ENCODE assay signal across 30 cellular contexts in the genomic region with DNA sequence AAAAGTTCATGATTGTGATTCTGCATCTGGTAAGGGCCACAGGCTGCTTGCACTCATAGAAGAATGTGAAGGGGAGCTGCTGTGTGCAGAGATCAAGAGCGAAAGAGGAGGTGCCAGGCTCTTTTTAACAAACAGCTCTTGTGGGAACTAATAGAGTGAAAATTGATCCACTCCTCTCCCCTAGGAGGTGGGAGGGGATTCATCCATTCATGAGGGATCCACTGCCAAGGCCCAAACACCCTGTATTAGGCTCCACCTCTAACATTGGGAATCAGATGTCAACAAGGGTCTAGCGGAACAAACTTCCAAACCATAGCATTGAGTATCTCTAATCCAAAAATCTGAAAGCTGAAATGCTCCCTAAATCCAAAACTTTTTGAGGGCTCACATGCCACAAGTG. TPM values are rescaled to one million over a fixed set of nuclear protein-coding genes. Genes with fewer than 3 reads are reported as not detected.
A peak's percentile ranks its signal among the peaks of the same experiment; 100 is the strongest.
DNase-seq lines count a peak whose midpoint lies in the region; ATAC-seq, FAIRE-seq and TF ChIP-seq lines count a peak whose summit lies in the region.
"Had no signal": no experiment of that assay in that cellular context is flagged by ENCODE, and none has a peak within 500 bp of the region (broad histone marks: within the 10 kb centered on the region; RNA-seq: fewer than 3 reads in every experiment).

No MANE protein-coding gene starts in this region.

- no peak overlapping the region for H3K18ac ChIP-seq in H1 (ENCODE audit: extremely low read depth, low read length)

- no peaks in the 10 kb centered on the region for H3K9me3 Mint-ChIP-seq in activated CD4-positive, alpha-beta T cell treated with anti-CD3 and anti-CD28 coated beads, Interleukin-2, amount 10 ng/mL, durations not matched to agents 24 days and 14 days
- H3K9me3 Mint-ChIP-seq: CD4-positive, alpha-beta memory T cell; CD4-positive, CD25-positive, alpha-beta regulatory T cell; CD8-positive, alpha-beta memory T cell had no signal

- H2BK5ac ChIP-seq in H1 (ENCODE audit: low read depth, low read length) = no peak overlapping the region

- no peak overlapping the region for H4K8ac ChIP-seq in H1 (ENCODE audit: extremely low read depth, insufficient read depth, low read length)

- H3K56ac ChIP-seq in H1 (replicated peaks; ENCODE audit: insufficient read length, low read depth, low read length) = no peak overlapping the region

- no peak overlapping the region for H3K4me2 ChIP-seq in H1 (ENCODE audit: insufficient read depth in 1 of 2, low read depth in 2 of 2, low read length in 2 of 2)
- H3K4me2 ChIP-seq in Karpas-422 (ENCODE audit: low read depth, low read length, poor library complexity, severe bottlenecking) = no peak overlapping the region
- H3K4me2 ChIP-seq: BLaER1 had no signal

- H2AFZ ChIP-seq in H1 (ENCODE audit: low read length) = peak overlapping the region; percentile 76; the same call in 1 of the 2 replicates
- no peak overlapping the region for H2AFZ ChIP-seq in Karpas-422 (ENCODE audit: low read length)

- H3K4me1 ChIP-seq in H1 (replicated peaks in 1 of 4; ENCODE audit: control insufficient read depth in 3 of 4, insufficient read depth in 4 of 4, low read length in 3 of 4) (peaks cover 0 to 2% (median 0%) of the 10 kb centered on the region in 4 experiments; a peak in 1 of 7 replicates), Karpas-422 (ENCODE audit: low read length) (no peaks in the 10 kb centered on the region)
- H3K4me1 ChIP-seq: BE2C, BLaER1 had no signal

- H3K14ac ChIP-seq in H1 (ENCODE audit: insufficient read length) = no peak overlapping the region

- H3K27me3 Mint-ChIP-seq in activated CD4-positive, alpha-beta T cell treated with anti-CD3 and anti-CD28 coated beads, Interleukin-2, amount 10 ng/mL, durations not matched to agents 24 days and 14 days = peaks cover 6% of the 10 kb centered on the region

- TF ChIP-seq POLR2A in H1 (IDR thresholded peaks at IDR 0.05; ENCODE audit: control extremely low read depth in 1 of 2, low read depth in 2 of 2, low read length in 2 of 2) = no peak

- H3K27ac ChIP-seq in H1 (ENCODE audit: low read depth, low read length) (no peak overlapping the region), Karpas-422 (ENCODE audit: low read length) (no peak overlapping the region)
- H3K27ac ChIP-seq: BLaER1 had no signal

- no peak overlapping the region for H2AK5ac ChIP-seq in H1 (ENCODE audit: low read depth, low read length)

- H4K20me1 ChIP-seq in H1 (replicated peaks in 1 of 2; ENCODE audit: control insufficient read depth in 1 of 2, insufficient read depth in 2 of 2, low read length in 2 of 2) (no peaks in the 10 kb centered on the region), Karpas-422 (ENCODE audit: insufficient read depth, low read depth, low read length) (no peaks in the 10 kb centered on the region)
- H4K20me1 ChIP-seq: BLaER1 had no signal

- H3K36me3 Mint-ChIP-seq in activated CD4-positive, alpha-beta T cell treated with anti-CD3 and anti-CD28 coated beads, Interleukin-2, amount 10 ng/mL, durations not matched to agents 24 days and 14 days (ENCODE audit: low read depth) = no peaks in the 10 kb centered on the region
- H3K36me3 Mint-ChIP-seq: CD14-positive monocyte; CD4-positive, alpha-beta memory T cell; CD4-positive, CD25-positive, alpha-beta regulatory T cell; CD8-positive, alpha-beta memory T cell had no signal

- H3K4me3 Mint-ChIP-seq in activated CD4-positive, alpha-beta T cell treated with anti-CD3 and anti-CD28 coated beads, Interleukin-2, amount 10 ng/mL, durations not matched to agents 24 days and 14 days = no peak overlapping the region
- H3K4me3 Mint-ChIP-seq: CD14-positive monocyte; CD4-positive, alpha-beta memory T cell; CD4-positive, CD25-positive, alpha-beta regulatory T cell; CD8-positive, alpha-beta memory T cell had no signal

- ATAC-seq in GM19023 (IDR thresholded peaks at IDR 0.05; ENCODE audit: unreplicated experiment) = no peak
- ATAC-seq: GM12878 had no signal

- H3K27me3 ChIP-seq in H7 (ENCODE audit: control insufficient read depth, insufficient read depth, low read length) (no peaks in the 10 kb centered on the region), H1 (replicated peaks in 1 of 4; ENCODE audit: control insufficient read depth in 3 of 4, extremely low read depth in 1 of 4, insufficient read depth in 3 of 4, low read length in 3 of 4) (no peaks in the 10 kb centered on the region), Karpas-422 (ENCODE audit: low read length) (no peaks in the 10 kb centered on the region)
- H3K27me3 ChIP-seq: BE2C, BLaER1 had no signal

- no peak overlapping the region for H2BK120ac ChIP-seq in H1 (replicated peaks; ENCODE audit: low read depth, low read length)

- H3K9ac ChIP-seq in H1 (replicated peaks in 1 of 4; ENCODE audit: extremely low read depth in 1 of 4, low read depth in 3 of 4, low read length in 3 of 4) (no peak overlapping the region), Karpas-422 (ENCODE audit: low read length) (no peak overlapping the region)
- H3K9ac ChIP-seq: BLaER1 had no signal

- H3K9me3 ChIP-seq in H1 (ENCODE audit: insufficient read depth in 2 of 2, low read depth in 1 of 2, low read length in 1 of 2) (no peaks in the 10 kb centered on the region; a peak in 1 of 4 replicates), Karpas-422 (ENCODE audit: low read length) (no peaks in the 10 kb centered on the region)
- H3K9me3 ChIP-seq: BE2C, BLaER1 had no signal

- H2BK12ac ChIP-seq in H1 (ENCODE audit: low read depth, low read length) = no peak overlapping the region

- H3K4me3 ChIP-seq in H7 (ENCODE audit: insufficient read depth, low read depth, low read length) (no peak overlapping the region), H1 (ENCODE audit: extremely low read depth in 1 of 4, insufficient read depth in 2 of 4, low read depth in 3 of 4, low read length in 4 of 4) (no peak overlapping the region), Karpas-422 (ENCODE audit: low read length) (no peak overlapping the region)
- H3K4me3 ChIP-seq: BLaER1, GM12878 had no signal

- intact Hi-C loops in activated CD4-positive, alpha-beta T cell treated with anti-CD3 and anti-CD28 coated beads, Interleukin-2, amount 10 ng/mL, durations not matched to agents 24 days and 14 days (cut with micrococcal nuclease) = no loop called here

- H3K4ac ChIP-seq in H1 (replicated peaks; ENCODE audit: insufficient read length, low read depth, low read length) = no peak overlapping the region

- CTCF ChIA-PET in H1 (lab: Charles Lee; ENCODE audit: partially characterized antibody) = interaction anchor here (0.8 kb wide), 1 partner anchor 47 kb away, joined by 3 read pairs; no protein-coding TSS in a partner anchor

- H2BK15ac ChIP-seq in H1 (ENCODE audit: low read length) = no peak overlapping the region

- DNase-seq in activated CD4-positive, alpha-beta T cell treated with anti-CD3 and anti-CD28 coated beads, Interleukin-2, amount 10 ng/mL, durations not matched to agents 24 days and 14 days = peak; percentile 38
- no peak for DNase-seq in activated CD4-positive, alpha-beta T cell treated with anti-CD3 and anti-CD28 coated beads for 4 hours
- DNase-seq in H7 = peak; percentile 40
- DNase-seq in H1 (ENCODE audit: low read depth in 1 of 2, low spot score in 2 of 2) = no peak
- peak; percentile 26 for DNase-seq in iPS-NIHi11 (ENCODE audit: low spot score)
- no peak for DNase-seq in NCI-H446 (lab: John Stamatoyannopoulos, UW)
- no peak for DNase-seq in Karpas-422
- DNase-seq: 8988T; ACHN; BE2C; C1 segment of cervical spinal cord; CD4-positive, alpha-beta memory T cell; CD4-positive, CD25-positive, alpha-beta regulatory T cell; CD8-positive, alpha-beta memory T cell; COR-L47; DMS 273 treated with DMSO at 0.1 percent for 48 hours; DMS153; DMS53; DMS79; DND-41; EL; GDM1 had no signal

- TF ChIP-seq RAD21 in H1 (IDR thresholded peaks at IDR 0.05 in 1 of 2, conservative IDR thresholded peaks at IDR 0.05 in 1 of 2; ENCODE audit: low read depth in 2 of 2, low read length in 2 of 2) = no peak

- no peaks in the 10 kb centered on the region for H3K79me1 ChIP-seq in H1 (ENCODE audit: low read depth, low read length)

- no peak overlapping the region for H3K27ac Mint-ChIP-seq in activated CD4-positive, alpha-beta T cell treated with anti-CD3 and anti-CD28 coated beads, Interleukin-2, amount 10 ng/mL, durations not matched to agents 24 days and 14 days
- H3K27ac Mint-ChIP-seq: CD14-positive monocyte; CD4-positive, alpha-beta memory T cell; CD4-positive, CD25-positive, alpha-beta regulatory T cell; CD8-positive, alpha-beta memory T cell had no signal

- no peak overlapping the region for H4K5ac ChIP-seq in H1 (ENCODE audit: insufficient read length, low read depth, low read length)

- peak; percentile 7 for FAIRE-seq in H1 (lab: Jason Lieb, UNC)
- FAIRE-seq: A204.1, GM12878, GM12892, GM18507, GM19239 had no signal

- POLR2A ChIA-PET in H1 (lab: Charles Lee; ENCODE audit: partially characterized antibody) = no interaction called here

- peaks cover 3% of the 10 kb centered on the region; the same call in 1 of the 2 replicates for H3K23me2 ChIP-seq in H1 (ENCODE audit: low read depth, low read length)

- no peak overlapping the region for H3K23ac ChIP-seq in H1 (ENCODE audit: insufficient read length)

- H4K91ac ChIP-seq in H1 (replicated peaks; ENCODE audit: insufficient read length, low read length) = no peak overlapping the region

- no peaks in the 10 kb centered on the region for H3K79me2 ChIP-seq in H1 (ENCODE audit: control insufficient read depth in 1 of 2, insufficient read depth in 2 of 2, low read length in 2 of 2)
- no peaks in the 10 kb centered on the region for H3K79me2 ChIP-seq in Karpas-422 (ENCODE audit: low read length)

- TF ChIP-seq EP300 in H1 (IDR thresholded peaks at IDR 0.05; ENCODE audit: borderline replicate concordance in 1 of 2, low read depth in 2 of 2, low read length in 2 of 2) = no peak

- no peak for TF ChIP-seq CTCF in H1 (IDR thresholded peaks at IDR 0.05; ENCODE audit: control extremely low read depth in 1 of 3, insufficient read depth in 1 of 3, low read depth in 1 of 3, low read length in 3 of 3)

- 76% methylated on average over 2 of the region's 2 CpGs; no CpG with 5 or more reads in 1 of the 2 experiments for WGBS in H1 (ENCODE audit: extremely low coverage in 1 of 2, insufficient coverage in 1 of 2, insufficient read length in 1 of 2, insufficient replicate concordance in 2 of 2, low coverage in 1 of 2, low lambda C conversion rate in 2 of 2, missing lambda C conversion rate in 1 of 2), 2 experiments

- no peaks in the 10 kb centered on the region for H3K4me1 Mint-ChIP-seq in activated CD4-positive, alpha-beta T cell treated with anti-CD3 and anti-CD28 coated beads, Interleukin-2, amount 10 ng/mL, durations not matched to agents 24 days and 14 days
- H3K4me1 Mint-ChIP-seq: CD14-positive monocyte; CD4-positive, alpha-beta memory T cell; CD4-positive, CD25-positive, alpha-beta regulatory T cell; CD8-positive, alpha-beta memory T cell had no signal

- no peak overlapping the region for H2BK20ac ChIP-seq in H1 (ENCODE audit: low read length)

- no peaks in the 10 kb centered on the region for H3K36me3 ChIP-seq in H7 (replicated peaks; ENCODE audit: control insufficient read depth, insufficient read depth, low read length)
- H3K36me3 ChIP-seq in H1 (ENCODE audit: control insufficient read depth in 2 of 4, insufficient read depth in 4 of 4, low read length in 3 of 4) = no peaks in the 10 kb centered on the region
- no peaks in the 10 kb centered on the region for H3K36me3 ChIP-seq in Karpas-422 (ENCODE audit: insufficient read depth, low read length)
- H3K36me3 ChIP-seq: BE2C, BLaER1 had no signal

- no peaks in the 10 kb centered on the region for H3K9me2 ChIP-seq in Karpas-422 (replicated peaks; ENCODE audit: insufficient read depth, low read length)

RNA-seq across cellular contexts. Expression of a gene that starts 16.4 kb away (rescaled TPM):
- total RNA-seq in activated CD4-positive, alpha-beta T cell treated with anti-CD3 and anti-CD28 coated beads, Interleukin-2, amount 10 ng/mL, durations not matched to agents 24 days and 14 days = 62.9 and 64.7 TPM in 2 replicates
- total RNA-seq in H7 (2014; rRNA removed; shearing (Covaris generic)) = 31.1 and 37.2 TPM in 2 replicates
- total RNA-seq in H1 (2021; fragmentation: NEBNext Ultra II Directional; extraction: Animal tissue kit (Norgen Biotek cat#: 25700)) = 48.3 and 53.2 TPM in 2 replicates
- 20.2 and 23.3 TPM in 2 replicates for polyA plus RNA-seq in H1 (2011; rRNA removed)
- polyA plus RNA-seq in H1 (2011; cell fraction: cytosol; rRNA removed) = 21.9 TPM
- 15.8 TPM for polyA plus RNA-seq in H1 (2011; cell fraction: nucleus; rRNA removed)
- 32.6 to 61.1 TPM (median 36.5 TPM) in 4 replicates for polyA plus RNA-seq in H1 (2012, experiment 1 of 2)
- 9.6 TPM for polyA plus RNA-seq in H1 (2012, experiment 2 of 2)
- polyA plus RNA-seq in H1 (2013, experiment 1 of 2) = 44.3 TPM
- 45.8 TPM for polyA plus RNA-seq in H1 (2013, experiment 2 of 2)
- 3.9 and 6.1 TPM in 2 replicates for polyA minus RNA-seq in H1 (2011; rRNA and poly(A)+ RNA removed)
- polyA minus RNA-seq in H1 (2011; cell fraction: cytosol; rRNA and poly(A)+ RNA removed) = 8.5 TPM
- polyA minus RNA-seq in H1 (2011; cell fraction: nucleus; rRNA and poly(A)+ RNA removed) = 17.5 TPM
- total RNA-seq in Karpas-422 (2014; rRNA removed; shearing (Covaris generic); ENCODE audit: low replicate concordance) = 56.8 and 57.3 TPM in 2 replicates

RNA-seq across cellular contexts. Expression of a gene that starts 29.2 kb away (rescaled TPM):
- total RNA-seq in activated CD4-positive, alpha-beta T cell treated with anti-CD3 and anti-CD28 coated beads, Interleukin-2, amount 10 ng/mL, durations not matched to agents 24 days and 14 days = 19.1 and 19.2 TPM in 2 replicates
- 5.9 and 9.2 TPM in 2 replicates for total RNA-seq in H7 (2014; rRNA removed; shearing (Covaris generic))
- 13.0 and 13.4 TPM in 2 replicates for total RNA-seq in H1 (2021; fragmentation: NEBNext Ultra II Directional; extraction: Animal tissue kit (Norgen Biotek cat#: 25700))
- polyA plus RNA-seq in H1 (2011; rRNA removed) = 3.6 and 4.0 TPM in 2 replicates
- 5.6 TPM for polyA plus RNA-seq in H1 (2011; cell fraction: cytosol; rRNA removed)
- polyA plus RNA-seq in H1 (2011; cell fraction: nucleus; rRNA removed) = 5.7 TPM
- polyA plus RNA-seq in H1 (2012, experiment 1 of 2) = 4.8 to 7.7 TPM (median 5.7 TPM) in 4 replicates
- 0.29 TPM for polyA plus RNA-seq in H1 (2012, experiment 2 of 2)
- polyA plus RNA-seq in H1 (2013, experiment 1 of 2) = 4.6 TPM
- 5.3 TPM for polyA plus RNA-seq in H1 (2013, experiment 2 of 2)
- polyA minus RNA-seq in H1 (2011; rRNA and poly(A)+ RNA removed) = 19.4 and 25.2 TPM in 2 replicates
- 7.5 TPM for polyA minus RNA-seq in H1 (2011; cell fraction: cytosol; rRNA and poly(A)+ RNA removed)
- polyA minus RNA-seq in H1 (2011; cell fraction: nucleus; rRNA and poly(A)+ RNA removed) = 21.7 TPM
- total RNA-seq in Karpas-422 (2014; rRNA removed; shearing (Covaris generic); ENCODE audit: low replicate concordance) = 0.04 and 0.56 TPM in 2 replicates

Comparison
In these comparisons a context has a peak if more than half of its experiments do, and no peak if none do; other contexts are left out.
1. DNase-seq: peak in activated CD4-positive, alpha-beta T cell treated with anti-CD3 and anti-CD28 coated beads, Interleukin-2, amount 10 ng/mL, durations not matched to agents 24 days and 14 days (single experiment), H7 (single experiment) and iPS-NIHi11 (single experiment); none in activated CD4-positive, alpha-beta T cell treated with anti-CD3 and anti-CD28 coated beads for 4 hours (0 of 2), H1 (0 of 2), NCI-H446 (0 of 2) and Karpas-422 (single experiment).